In the genomic region with DNA sequence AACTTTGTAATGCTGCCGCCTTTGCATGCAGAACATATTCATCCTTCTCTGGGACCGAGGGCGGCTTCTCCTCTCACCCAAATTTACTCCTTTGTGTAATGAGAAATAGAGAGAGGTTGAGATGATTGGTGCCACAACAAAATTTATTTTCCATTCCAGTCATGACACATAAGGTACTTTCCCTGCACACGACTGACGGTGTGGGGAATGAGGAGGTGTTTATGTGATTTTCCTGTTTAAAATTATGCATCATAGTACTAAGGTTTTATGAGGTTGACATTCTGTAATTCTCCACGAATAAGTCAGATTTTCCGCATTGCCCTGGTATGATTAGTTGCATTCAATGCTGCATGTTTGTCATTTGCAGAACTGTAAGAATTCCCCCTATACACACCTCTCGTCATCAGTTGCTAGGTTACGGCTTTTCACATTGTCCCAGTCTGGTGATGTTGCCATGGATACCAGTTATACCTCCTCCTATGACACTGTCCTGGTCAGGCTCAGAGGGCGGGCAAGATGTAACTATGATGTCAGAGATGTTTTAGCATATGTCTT, we compare ENCODE assay signal across 9 cellular contexts. TPM values are rescaled to one million over a fixed set of nuclear protein-coding genes. Genes with fewer than 3 reads are reported as not detected.
DNase-seq lines count a peak whose midpoint lies in the region; ATAC-seq, FAIRE-seq and TF ChIP-seq lines count a peak whose summit lies in the region.
"Had no signal": no experiment of that assay in that cellular context is flagged by ENCODE, and none has a peak within 500 bp of the region (broad histone marks: within the 10 kb centered on the region; RNA-seq: fewer than 3 reads in every experiment).

No MANE protein-coding gene starts in this region.

- H3K4me3 Mint-ChIP-seq in activated naive CD8-positive, alpha-beta T cell treated with anti-CD3 and anti-CD28 coated beads, Interleukin-2, amount 10 ng/mL, durations not matched to agents 7 days and 5 days: peak overlapping the region; percentile 72
- H3K4me3 Mint-ChIP-seq: nephron had no signal

- H3K27ac Mint-ChIP-seq in activated naive CD8-positive, alpha-beta T cell treated with anti-CD3 and anti-CD28 coated beads, Interleukin-2, amount 10 ng/mL, durations not matched to agents 7 days and 5 days: peak overlapping the region; percentile 90
- H3K27ac Mint-ChIP-seq: nephron had no signal

- no peak overlapping the region for H3K4me3 ChIP-seq in SJSA1
- no peak overlapping the region for H3K4me3 ChIP-seq in adrenal gland
- no peak overlapping the region for H3K4me3 ChIP-seq in colonic mucosa
- H3K4me3 ChIP-seq: SK-N-MC had no signal

- H3K9me3 ChIP-seq in SJSA1 (replicated peaks) (no peaks in the 10 kb centered on the region), adrenal gland (replicated peaks in 1 of 3) (no peaks in the 10 kb centered on the region), colonic mucosa (no peaks in the 10 kb centered on the region)

- TF ChIP-seq CTCF in adrenal gland (IDR thresholded peaks at IDR 0.05): no peak
- no peak for TF ChIP-seq CTCF in colonic mucosa (IDR thresholded peaks at IDR 0.05)

- FAIRE-seq in GM19239 (lab: Jason Lieb, UNC): peak; percentile 86

- intact Hi-C loops in adrenal gland (cut with DNase I): no loop called here
- intact Hi-C loops in colonic mucosa (cut with DNase I): no loop called here

- H3K27me3 ChIP-seq in SJSA1 (replicated peaks) (peaks cover 11% of the 10 kb centered on the region), adrenal gland (no peaks in the 10 kb centered on the region), colonic mucosa (no peaks in the 10 kb centered on the region)

- H3K36me3 Mint-ChIP-seq in activated naive CD8-positive, alpha-beta T cell treated with anti-CD3 and anti-CD28 coated beads, Interleukin-2, amount 10 ng/mL, durations not matched to agents 7 days and 5 days: peaks cover 23% of the 10 kb centered on the region

- WGBS in adrenal gland, 4 donors: 81 to 87% (median 83%) methylated on average over 10 of the region's 10 CpGs

- POLR2A ChIA-PET in activated naive CD8-positive, alpha-beta T cell treated with anti-CD3 and anti-CD28 coated beads, Interleukin-2, amount 10 ng/mL, durations not matched to agents 7 days and 5 days (lab: Charles Lee): no interaction called here

- peak; percentile 53 for DNase-seq in GM19239 (ENCODE audit: insufficient read length, low spot score)
- DNase-seq in SJSA1 (ENCODE audit: low read depth in 1 of 2, low spot score in 2 of 2): peak; percentile 14 to 42
- no peak for DNase-seq in activated naive CD8-positive, alpha-beta T cell treated with anti-CD3 and anti-CD28 coated beads, Interleukin-2, amount 10 ng/mL, durations not matched to agents 7 days and 5 days
- DNase-seq in retina: peak; percentile 61
- DNase-seq in adrenal gland: no peak
- DNase-seq in colonic mucosa: no peak

- no peaks in the 10 kb centered on the region for H3K27me3 Mint-ChIP-seq in activated naive CD8-positive, alpha-beta T cell treated with anti-CD3 and anti-CD28 coated beads, Interleukin-2, amount 10 ng/mL, durations not matched to agents 7 days and 5 days

- H3K4me1 Mint-ChIP-seq in activated naive CD8-positive, alpha-beta T cell treated with anti-CD3 and anti-CD28 coated beads, Interleukin-2, amount 10 ng/mL, durations not matched to agents 7 days and 5 days: peaks cover 61% of the 10 kb centered on the region
- H3K4me1 Mint-ChIP-seq: nephron had no signal

- H3K36me3 ChIP-seq in SJSA1 (no peaks in the 10 kb centered on the region), adrenal gland (replicated peaks in 1 of 2) (no peaks in the 10 kb centered on the region), colonic mucosa (no peaks in the 10 kb centered on the region)

- H3K9ac ChIP-seq in colonic mucosa (ENCODE audit: low read depth in 2 of 2, low read length in 2 of 2): no peak overlapping the region

- peaks cover 1% of the 10 kb centered on the region for H3K9me3 Mint-ChIP-seq in activated naive CD8-positive, alpha-beta T cell treated with anti-CD3 and anti-CD28 coated beads, Interleukin-2, amount 10 ng/mL, durations not matched to agents 7 days and 5 days
- H3K9me3 Mint-ChIP-seq: nephron had no signal

- peak; percentile 81 for ATAC-seq in HG02885 (IDR thresholded peaks at IDR 0.05; ENCODE audit: poor library complexity, unreplicated experiment)
- peak; percentile 50 for ATAC-seq in activated naive CD8-positive, alpha-beta T cell treated with anti-CD3 and anti-CD28 coated beads, Interleukin-2, amount 10 ng/mL, durations not matched to agents 7 days and 5 days (ENCODE audit: low read depth)

- TF ChIP-seq POLR2A in adrenal gland (IDR thresholded peaks at IDR 0.05): no peak

- H3K4me1 ChIP-seq in SJSA1 (replicated peaks) (no peaks in the 10 kb centered on the region), adrenal gland (replicated peaks in 1 of 2) (peaks cover 0 to 4% of the 10 kb centered on the region in 2 donors), colonic mucosa (no peaks in the 10 kb centered on the region)

- H3K27ac ChIP-seq in SJSA1 (no peak overlapping the region), adrenal gland (no peak overlapping the region), colonic mucosa (no peak overlapping the region)
- H3K27ac ChIP-seq: SK-N-MC had no signal

RNA-seq across cellular contexts. Expression of gene BICDL1, which starts 23.1 kb away (rescaled TPM):
- not detected in 2 replicates for total RNA-seq in SJSA1 (2014; rRNA removed; shearing (Covaris generic))
- total RNA-seq in activated naive CD8-positive, alpha-beta T cell treated with anti-CD3 and anti-CD28 coated beads, Interleukin-2, amount 10 ng/mL, durations not matched to agents 7 days and 5 days: 100 to 1,000 TPM in 1 of 2 experiments, 10 to 100 TPM in 1; 98.5 to 100 TPM
- 1 to 10 TPM in 6 of 8 donors, under 1 TPM in 2; 0.35 to 3.7 (median 1.5) TPM for total RNA-seq in adrenal gland
- 10 to 100 TPM in 1 of 3 donors, 1 to 10 TPM in 2; 3.1 to 24.0 (median 5.2) TPM for polyA plus RNA-seq in adrenal gland
- total RNA-seq in colonic mucosa: 10 to 100 TPM in 1 of 2 donors, 1 to 10 TPM in 1; 5.0 to 11.1 TPM

Comparison
In these comparisons a context has a peak if more than half of its experiments do, and no peak if none do; other contexts are left out.
1. DNase-seq: peak in GM19239 (single experiment), SJSA1 (2 of 2) and retina (single experiment); none in activated naive CD8-positive, alpha-beta T cell treated with anti-CD3 and anti-CD28 coated beads, Interleukin-2, amount 10 ng/mL, durations not matched to agents 7 days and 5 days (single experiment), adrenal gland (0 of 7) and colonic mucosa (single experiment).
2. RNA of gene BICDL1, which starts 23.1 kb away (total RNA-seq): 98.5 to 100 TPM in activated naive CD8-positive, alpha-beta T cell treated with anti-CD3 and anti-CD28 coated beads, Interleukin-2, amount 10 ng/mL, durations not matched to agents 7 days and 5 days; 5.0 to 11.1 TPM in colonic mucosa, 0.35 to 3.7 TPM in adrenal gland and not detected in SJSA1; every median in the first group is over 4 times any median in the second.